In genomic region chr17:57366558-57367351, GRCh38 we compare ENCODE assay signal across 1 cellular context.
TF ChIP-seq lines count a peak whose summit lies in the region.

No MANE protein-coding gene starts in this region.

TF ChIP-seq in GM23338, 12 proteins besides CTCF, POLR2A, EP300 and RAD21 (continued from another document):
- TF ChIP-seq ZNF462 (CRISPR knock-in tag; IDR thresholded peaks at IDR 0.05) (no peak), EZH2phosphoT487 (IDR thresholded peaks at IDR 0.05; ENCODE audit: unreplicated experiment) (no peak), EZH2 (IDR thresholded peaks at IDR 0.05; ENCODE audit: low read depth, unreplicated experiment) (no peak), POLR2AphosphoS5 (IDR thresholded peaks at IDR 0.05; ENCODE audit: low read depth) (no peak), STAT1 (IDR thresholded peaks at IDR 0.05; ENCODE audit: unreplicated experiment) (no peak), CREB1 (CRISPR knock-in tag; IDR thresholded peaks at IDR 0.05; ENCODE audit: low read depth) (no peak)
- TF ChIP-seq, protein P1, sequence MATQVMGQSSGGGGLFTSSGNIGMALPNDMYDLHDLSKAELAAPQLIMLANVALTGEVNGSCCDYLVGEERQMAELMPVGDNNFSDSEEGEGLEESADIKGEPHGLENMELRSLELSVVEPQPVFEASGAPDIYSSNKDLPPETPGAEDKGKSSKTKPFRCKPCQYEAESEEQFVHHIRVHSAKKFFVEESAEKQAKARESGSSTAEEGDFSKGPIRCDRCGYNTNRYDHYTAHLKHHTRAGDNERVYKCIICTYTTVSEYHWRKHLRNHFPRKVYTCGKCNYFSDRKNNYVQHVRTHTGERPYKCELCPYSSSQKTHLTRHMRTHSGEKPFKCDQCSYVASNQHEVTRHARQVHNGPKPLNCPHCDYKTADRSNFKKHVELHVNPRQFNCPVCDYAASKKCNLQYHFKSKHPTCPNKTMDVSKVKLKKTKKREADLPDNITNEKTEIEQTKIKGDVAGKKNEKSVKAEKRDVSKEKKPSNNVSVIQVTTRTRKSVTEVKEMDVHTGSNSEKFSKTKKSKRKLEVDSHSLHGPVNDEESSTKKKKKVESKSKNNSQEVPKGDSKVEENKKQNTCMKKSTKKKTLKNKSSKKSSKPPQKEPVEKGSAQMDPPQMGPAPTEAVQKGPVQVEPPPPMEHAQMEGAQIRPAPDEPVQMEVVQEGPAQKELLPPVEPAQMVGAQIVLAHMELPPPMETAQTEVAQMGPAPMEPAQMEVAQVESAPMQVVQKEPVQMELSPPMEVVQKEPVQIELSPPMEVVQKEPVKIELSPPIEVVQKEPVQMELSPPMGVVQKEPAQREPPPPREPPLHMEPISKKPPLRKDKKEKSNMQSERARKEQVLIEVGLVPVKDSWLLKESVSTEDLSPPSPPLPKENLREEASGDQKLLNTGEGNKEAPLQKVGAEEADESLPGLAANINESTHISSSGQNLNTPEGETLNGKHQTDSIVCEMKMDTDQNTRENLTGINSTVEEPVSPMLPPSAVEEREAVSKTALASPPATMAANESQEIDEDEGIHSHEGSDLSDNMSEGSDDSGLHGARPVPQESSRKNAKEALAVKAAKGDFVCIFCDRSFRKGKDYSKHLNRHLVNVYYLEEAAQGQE (IDR thresholded peaks at IDR 0.05; ENCODE audit: unreplicated experiment): no peak
